In the genomic region with DNA sequence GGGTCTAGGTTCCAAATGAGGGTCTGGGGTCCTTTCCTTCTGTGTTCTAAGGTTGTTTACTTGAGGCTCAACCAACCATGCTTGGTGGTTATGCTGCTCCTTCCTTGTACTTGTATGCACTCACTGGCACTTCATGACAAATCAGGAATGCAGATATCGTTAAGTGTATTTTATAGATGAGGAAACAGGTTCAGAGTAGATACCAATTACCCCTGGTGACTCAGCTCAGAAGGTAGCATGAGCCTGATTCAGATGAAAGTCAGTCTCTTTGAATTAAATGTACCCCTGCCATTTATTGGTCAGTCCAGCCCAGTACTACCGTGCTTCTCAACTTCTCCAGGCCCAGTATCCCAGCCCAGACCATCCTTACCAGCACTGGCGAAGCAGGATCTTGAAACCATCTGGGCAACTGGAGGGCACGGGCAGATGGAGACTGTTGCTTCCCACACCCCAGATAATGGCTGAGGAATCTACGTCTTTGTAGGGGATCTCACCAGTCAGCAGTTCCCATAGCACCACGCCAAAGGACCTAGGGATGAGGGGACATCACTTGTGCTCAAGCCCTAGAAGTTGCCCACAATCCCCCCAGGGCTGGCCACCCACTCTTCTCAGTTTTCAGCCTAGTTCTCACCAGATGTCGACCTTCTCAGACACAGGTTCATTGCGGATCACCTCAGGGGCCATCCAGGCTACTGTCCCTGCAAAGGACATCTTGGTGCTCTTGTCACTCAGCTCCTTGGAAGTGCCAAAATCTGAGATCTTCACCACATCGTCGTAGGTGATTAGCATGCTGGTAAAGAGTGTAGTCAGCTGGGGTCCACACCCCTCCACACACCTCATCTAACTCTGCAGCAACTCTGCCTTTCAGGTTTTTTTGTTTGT, we compare ENCODE assay signal across 14 cellular contexts. TPM values are rescaled to one million over a fixed set of nuclear protein-coding genes. Genes with fewer than 3 reads are reported as not detected.
DNase-seq lines count a peak whose midpoint lies in the region; ATAC-seq, FAIRE-seq and TF ChIP-seq lines count a peak whose summit lies in the region.
"Had no signal": no experiment of that assay in that cellular context is flagged by ENCODE, and none has a peak within 500 bp of the region (broad histone marks: within the 10 kb centered on the region; RNA-seq: fewer than 3 reads in every experiment).

No MANE protein-coding gene starts in this region.

- DNase-seq in Caco-2 (no peak), GM12878 (ENCODE audit: low read depth, low spot score) (no peak), mesothelial cell of epicardium (ENCODE audit: low spot score in 2 of 2, unreplicated experiment in 2 of 2) (no peak), HK-2 (ENCODE audit: unreplicated experiment) (no peak), H4 (ENCODE audit: low spot score) (no peak), DMS79 (lab: John Stamatoyannopoulos, UW) (no peak)
- DNase-seq: brain microvascular endothelial cell, mesendoderm, NCI-H524, retina, RPMI8226 had no signal

- H3K27me3 ChIP-seq in Caco-2 (replicated peaks; ENCODE audit: control insufficient read depth, insufficient read depth, low read length): no peaks in the 10 kb centered on the region
- no peaks in the 10 kb centered on the region for H3K27me3 ChIP-seq in GM12878 (replicated peaks in 1 of 2; ENCODE audit: control insufficient read depth in 2 of 2, insufficient read depth in 2 of 2, low read length in 1 of 2)
- H3K27me3 ChIP-seq: brain microvascular endothelial cell had no signal

- no peak overlapping the region for H2AFZ ChIP-seq in GM12878 (ENCODE audit: control insufficient read depth, low read depth, low read length)

- intact Hi-C loops in Caco-2 (cut with micrococcal nuclease; ENCODE audit: unreplicated experiment) (no loop called here), GM12878 (cut with micrococcal nuclease; ENCODE audit: unreplicated experiment) (no loop called here)

- H3K27ac ChIP-seq in HEK293 (ENCODE audit: extremely low read depth, low read depth, low read length): no peak overlapping the region
- no peak overlapping the region for H3K27ac ChIP-seq in GM12878 (ENCODE audit: control insufficient read depth, insufficient read depth)
- H3K27ac ChIP-seq: brain microvascular endothelial cell had no signal

- no peaks in the 10 kb centered on the region for H3K9me3 Mint-ChIP-seq in Caco-2 (ENCODE audit: unreplicated experiment)
- H3K9me3 Mint-ChIP-seq in mesothelial cell of epicardium: no peaks in the 10 kb centered on the region

- peak; percentile 71 for TF ChIP-seq POLR2A in GM12878 (IDR thresholded peaks at IDR 0.05; ENCODE audit: low read depth, low read length)

- no peak overlapping the region for H3K4me2 ChIP-seq in GM12878 (ENCODE audit: control insufficient read depth, insufficient read depth)

- H3K27me3 Mint-ChIP-seq in Caco-2 (ENCODE audit: insufficient read depth, unreplicated experiment) (no peaks in the 10 kb centered on the region), mesothelial cell of epicardium (ENCODE audit: low read depth) (no peaks in the 10 kb centered on the region)

- peaks cover 86% of the 10 kb centered on the region for H3K36me3 Mint-ChIP-seq in Caco-2 (ENCODE audit: insufficient read depth, unreplicated experiment)
- peaks cover 9% of the 10 kb centered on the region for H3K36me3 Mint-ChIP-seq in mesothelial cell of epicardium

- H3K4me3 Mint-ChIP-seq in Caco-2 (ENCODE audit: unreplicated experiment): no peak overlapping the region
- no peak overlapping the region for H3K4me3 Mint-ChIP-seq in mesothelial cell of epicardium

- SMC1A ChIA-PET in GM12878 (lab: Charles Lee; ENCODE audit: uncharacterized antibody, unreplicated experiment): no interaction called here

- POLR2A ChIA-PET in Caco-2 (lab: Charles Lee) (no interaction called here), HEK293 (lab: Yijun Ruan, JAX) (interaction anchor here (1.4 kb wide), 1 partner anchor 16 kb away, joined by 5 read pairs; a partner anchor contains a TSS), GM12878 (lab: Charles Lee) (no interaction called here)

- no peak overlapping the region for H3K9ac ChIP-seq in GM12878 (ENCODE audit: control insufficient read depth, insufficient read depth, low read length)

- no peak for FAIRE-seq in GM12878 (lab: Jason Lieb, UNC)

- peak overlapping the region; percentile 1 for H3K27ac Mint-ChIP-seq in Caco-2 (ENCODE audit: unreplicated experiment)
- H3K27ac Mint-ChIP-seq in mesothelial cell of epicardium: peak overlapping the region; percentile 61

- CTCF ChIA-PET in Caco-2 (lab: Charles Lee) (no interaction called here), HEK293 (lab: Yijun Ruan, JAX) (interaction anchor here (0.6 to 1.0 kb wide), 2 partner anchors 261 to 715 kb away, joined by 3 to 5 read pairs; no protein-coding TSS in a partner anchor), GM12878 (lab: Yijun Ruan, JAX) (no interaction called here)

- in situ Hi-C loops in GM12878 (cut with MboI): no loop called here

- TF ChIP-seq CTCF in Caco-2 (IDR thresholded peaks at IDR 0.05; ENCODE audit: insufficient read depth in 1 of 2, low read depth in 1 of 2, low read length in 1 of 2, severe bottlenecking in 1 of 2, unreplicated experiment in 1 of 2) (no peak), HEK293 (tag by site-specific recombination; IDR thresholded peaks at IDR 0.05) (no peak), GM12878 (IDR thresholded peaks at IDR 0.05 in 2 of 3, conservative IDR thresholded peaks at IDR 0.05 in 1 of 3; ENCODE audit: control insufficient read depth in 2 of 3, extremely low read depth in 1 of 3, insufficient read depth in 1 of 3, low read depth in 3 of 3, low read length in 3 of 3) (no peak), mesothelial cell of epicardium (IDR thresholded peaks at IDR 0.05; ENCODE audit: unreplicated experiment) (no peak)

- RAD21 ChIA-PET in GM12878 (lab: Charles Lee; ENCODE audit: unreplicated experiment): no interaction called here

- H3K36me3 ChIP-seq in Caco-2 (ENCODE audit: control insufficient read depth, insufficient read depth, low read length): peaks cover 9% of the 10 kb centered on the region
- peaks cover 9 to 79% of the 10 kb centered on the region in 2 experiments; a peak in 2 of 3 replicates for H3K36me3 ChIP-seq in HEK293 (ENCODE audit: control insufficient read depth in 2 of 2, insufficient read depth in 1 of 2, low read length in 2 of 2)
- peaks cover 28 to 44% of the 10 kb centered on the region in 2 experiments for H3K36me3 ChIP-seq in GM12878 (ENCODE audit: control insufficient read depth in 2 of 2, insufficient read depth in 2 of 2, low read length in 1 of 2)

- H3K9me3 ChIP-seq in Caco-2 (no peaks in the 10 kb centered on the region), HEK293 (ENCODE audit: control insufficient read depth, insufficient read depth, low read depth, low read length) (no peaks in the 10 kb centered on the region), GM12878 (replicated peaks; ENCODE audit: control insufficient read depth, insufficient read depth, low read length) (no peaks in the 10 kb centered on the region)

- H3K4me1 ChIP-seq in Caco-2 (no peaks in the 10 kb centered on the region; the same call in 1 of the 2 replicates), HEK293 (ENCODE audit: control insufficient read depth, insufficient read depth, low read length) (no peaks in the 10 kb centered on the region), GM12878 (ENCODE audit: control insufficient read depth, insufficient read depth, low read length) (no peaks in the 10 kb centered on the region)

- no peak for TF ChIP-seq RAD21 in GM12878 (IDR thresholded peaks at IDR 0.05; ENCODE audit: insufficient read depth, low read depth, low read length)

- ATAC-seq in GM12878 (no peak), HG02884 (IDR thresholded peaks at IDR 0.05; ENCODE audit: unreplicated experiment) (no peak)

- 91% methylated on average over 10 of the region's 10 CpGs for WGBS in GM12878 (ENCODE audit: insufficient coverage, insufficient replicate concordance, low lambda C conversion rate, missing lambda C conversion rate)

- BruUV-seq in Caco-2 (replicated peaks; lab: Mats Ljungman, UMichigan) (no TSS peak), GM12878 (replicated peaks; lab: Mats Ljungman, UMichigan) (no TSS peak)

- H4K20me1 ChIP-seq in GM12878 (ENCODE audit: control insufficient read depth, insufficient read depth): no peaks in the 10 kb centered on the region

- no peak for TF ChIP-seq EP300 in GM12878 (IDR thresholded peaks at IDR 0.05; ENCODE audit: borderline replicate concordance in 1 of 2, control insufficient read depth in 1 of 2, low read depth in 2 of 2, low read length in 2 of 2)

- H3K4me1 Mint-ChIP-seq in Caco-2 (ENCODE audit: low read depth, unreplicated experiment): no peaks in the 10 kb centered on the region
- peaks cover 3% of the 10 kb centered on the region for H3K4me1 Mint-ChIP-seq in mesothelial cell of epicardium

- no peaks in the 10 kb centered on the region for H3K79me2 ChIP-seq in GM12878 (ENCODE audit: control insufficient read depth, insufficient read depth, low read length)

- H3K4me3 ChIP-seq in Caco-2 (ENCODE audit: low read depth, low read length): no peak overlapping the region
- H3K4me3 ChIP-seq in HEK293 (ENCODE audit: low read depth, low read length): no peak overlapping the region
- no peak overlapping the region for H3K4me3 ChIP-seq in GM12878

RNA-seq across cellular contexts. Expression of a gene that starts 14.3 kb away (rescaled TPM):
- total RNA-seq in Caco-2 (2022) (2.4 and 3.9 TPM in 2 replicates), GM12878 (2014; rRNA removed) (8.5 and 10.1 TPM in 2 replicates), GM12878 (2014; rRNA removed; fragmentation: Illumina TruSeq; extraction: Trizol) (4.8 and 5.2 TPM in 2 replicates), GM12878 (2021) (9.4 and 10.4 TPM in 2 replicates), mesothelial cell of epicardium (35.4 to 41.8 TPM (median 37.0 TPM) in 3 replicates)
- total RNA-seq in GM12878 (2013; cell fraction: nucleolus; rRNA removed): 22.1 and 24.5 TPM in 2 replicates
- polyA plus RNA-seq in GM12878 (2011; ENCODE audit: low read depth): 9.5 TPM
- polyA plus RNA-seq in GM12878 (2011; rRNA removed) (8.7 and 14.9 TPM in 2 replicates), GM12878 (2014; fragmentation: Illumina TruSeq; extraction: Trizol) (6.1 and 9.4 TPM in 2 replicates), GM12878 (2014; fragmentation: Nextera tagmentation; extraction: Ambion mirVana) (1 to 10 TPM in 1 of 2 experiments, under 1 TPM in 1; 0.45 to 1.2 TPM), GM12878 (2014; rRNA removed) (13.6 and 14.1 TPM in 2 replicates), GM12878 (2016; fragmentation: Nextera tagmentation; extraction: Ambion mirVana) (1 to 10 TPM; 4.2 to 4.6 TPM)
- 14.6 and 17.1 TPM in 2 replicates for polyA plus RNA-seq in GM12878 (2011; cell fraction: cytosol; rRNA removed)
- polyA plus RNA-seq in GM12878 (2011; cell fraction: nucleus; rRNA removed): 154 and 166 TPM in 2 replicates
- 10.0 TPM in 2 replicates for polyA plus RNA-seq in GM12878 (2012)
- polyA minus RNA-seq in GM12878 (2011; rRNA and poly(A)+ RNA removed): 10.8 and 12.7 TPM in 2 replicates
- polyA minus RNA-seq in GM12878 (2011; cell fraction: cytosol; rRNA and poly(A)+ RNA removed): 4.1 and 4.7 TPM in 2 replicates
- 16.7 and 21.1 TPM in 2 replicates for polyA minus RNA-seq in GM12878 (2011; cell fraction: nucleus; rRNA and poly(A)+ RNA removed)
- total RNA-seq in H4 (2014; rRNA removed; shearing (Covaris generic)): 9.1 and 14.3 TPM in 2 replicates

RNA-seq across cellular contexts. Expression of a gene that starts 16.2 kb away (rescaled TPM):
- total RNA-seq in Caco-2 (2022): 43.9 and 50.7 TPM in 2 replicates
- total RNA-seq in GM12878 (2013; cell fraction: nucleolus; rRNA removed): 36.0 and 51.7 TPM in 2 replicates
- total RNA-seq in GM12878 (2014; rRNA removed): 46.1 and 47.1 TPM in 2 replicates
- 21.4 and 26.1 TPM in 2 replicates for total RNA-seq in GM12878 (2014; rRNA removed; fragmentation: Illumina TruSeq; extraction: Trizol)
- total RNA-seq in GM12878 (2021): 42.4 and 43.2 TPM in 2 replicates
- 11.6 TPM for polyA plus RNA-seq in GM12878 (2011; ENCODE audit: low read depth)
- polyA plus RNA-seq in GM12878 (2011; rRNA removed): 18.3 and 30.4 TPM in 2 replicates
- 48.7 and 74.4 TPM in 2 replicates for polyA plus RNA-seq in GM12878 (2011; cell fraction: cytosol; rRNA removed)
- 192 and 199 TPM in 2 replicates for polyA plus RNA-seq in GM12878 (2011; cell fraction: nucleus; rRNA removed)
- 25.1 and 25.9 TPM in 2 replicates for polyA plus RNA-seq in GM12878 (2012)
- polyA plus RNA-seq in GM12878 (2014; fragmentation: Illumina TruSeq; extraction: Trizol): 13.6 and 22.1 TPM in 2 replicates
- polyA plus RNA-seq in GM12878 (2014; fragmentation: Nextera tagmentation; extraction: Ambion mirVana): 1 to 10 TPM; 5.5 to 9.4 TPM
- 44.2 and 54.0 TPM in 2 replicates for polyA plus RNA-seq in GM12878 (2014; rRNA removed)
- 10 to 100 TPM; 58.7 to 60.1 TPM for polyA plus RNA-seq in GM12878 (2016; fragmentation: Nextera tagmentation; extraction: Ambion mirVana)
- polyA minus RNA-seq in GM12878 (2011; rRNA and poly(A)+ RNA removed): 17.8 and 36.9 TPM in 2 replicates
- 8.8 and 11.2 TPM in 2 replicates for polyA minus RNA-seq in GM12878 (2011; cell fraction: cytosol; rRNA and poly(A)+ RNA removed)
- 35.8 and 54.1 TPM in 2 replicates for polyA minus RNA-seq in GM12878 (2011; cell fraction: nucleus; rRNA and poly(A)+ RNA removed)
- 45.6 to 50.5 TPM (median 50.4 TPM) in 3 replicates for total RNA-seq in mesothelial cell of epicardium
- 46.4 and 47.0 TPM in 2 replicates for total RNA-seq in H4 (2014; rRNA removed; shearing (Covaris generic))

RNA-seq across cellular contexts. Expression of a gene that starts 22.4 kb away (rescaled TPM):
- 2.4 TPM in 1 of 2 replicates, not detected in the other for total RNA-seq in Caco-2 (2022)
- not detected in 2 replicates for total RNA-seq in GM12878 (2013; cell fraction: nucleolus; rRNA removed)
- 0.23 TPM in 1 of 2 replicates, not detected in the other for total RNA-seq in GM12878 (2014; rRNA removed)
- total RNA-seq in GM12878 (2014; rRNA removed; fragmentation: Illumina TruSeq; extraction: Trizol): not detected in 2 replicates
- not detected in 2 replicates for total RNA-seq in GM12878 (2021)
- not detected for polyA plus RNA-seq in GM12878 (2011; ENCODE audit: low read depth)
- not detected in 2 replicates for polyA plus RNA-seq in GM12878 (2011; rRNA removed)
- polyA plus RNA-seq in GM12878 (2011; cell fraction: cytosol; rRNA removed): 0.15 TPM in 1 of 2 replicates, not detected in the other
- not detected in 2 replicates for polyA plus RNA-seq in GM12878 (2011; cell fraction: nucleus; rRNA removed)
- not detected in 2 replicates for polyA plus RNA-seq in GM12878 (2012)
- polyA plus RNA-seq in GM12878 (2014; fragmentation: Illumina TruSeq; extraction: Trizol): not detected in 2 replicates
- under 1 TPM; 0.21 to 0.69 TPM for polyA plus RNA-seq in GM12878 (2014; fragmentation: Nextera tagmentation; extraction: Ambion mirVana)
- 0.22 TPM in 1 of 2 replicates, not detected in the other for polyA plus RNA-seq in GM12878 (2014; rRNA removed)
- not detected for polyA plus RNA-seq in GM12878 (2016; fragmentation: Nextera tagmentation; extraction: Ambion mirVana)
- polyA minus RNA-seq in GM12878 (2011; rRNA and poly(A)+ RNA removed): not detected in 2 replicates
- polyA minus RNA-seq in GM12878 (2011; cell fraction: cytosol; rRNA and poly(A)+ RNA removed): not detected in 2 replicates
- not detected in 2 replicates for polyA minus RNA-seq in GM12878 (2011; cell fraction: nucleus; rRNA and poly(A)+ RNA removed)
- total RNA-seq in mesothelial cell of epicardium: not detected in 3 replicates
- total RNA-seq in H4 (2014; rRNA removed; shearing (Covaris generic)): not detected in 2 replicates
- total RNA-seq: epithelial cell of proximal tubule had no signal

RNA-seq across cellular contexts. Expression of a gene that starts 33.0 kb away (rescaled TPM):
- total RNA-seq in Caco-2 (2022) (1,036 and 1,143 TPM in 2 replicates), GM12878 (2014; rRNA removed) (155 and 164 TPM in 2 replicates), GM12878 (2014; rRNA removed; fragmentation: Illumina TruSeq; extraction: Trizol) (162 and 177 TPM in 2 replicates), GM12878 (2021) (803 and 817 TPM in 2 replicates), mesothelial cell of epicardium (1,058 to 1,073 TPM (median 1,066 TPM) in 3 replicates)
- total RNA-seq in GM12878 (2013; cell fraction: nucleolus; rRNA removed): 454 and 500 TPM in 2 replicates
- polyA plus RNA-seq in GM12878 (2011; ENCODE audit: low read depth): 722 TPM
- polyA plus RNA-seq in GM12878 (2011; rRNA removed) (276 and 336 TPM in 2 replicates), GM12878 (2014; fragmentation: Illumina TruSeq; extraction: Trizol) (629 and 689 TPM in 2 replicates), GM12878 (2014; fragmentation: Nextera tagmentation; extraction: Ambion mirVana) (100 to 1,000 TPM; 318 to 348 TPM), GM12878 (2014; rRNA removed) (337 and 342 TPM in 2 replicates), GM12878 (2016; fragmentation: Nextera tagmentation; extraction: Ambion mirVana) (100 to 1,000 TPM; 109 to 127 TPM)
- polyA plus RNA-seq in GM12878 (2011; cell fraction: cytosol; rRNA removed): 364 and 463 TPM in 2 replicates
- polyA plus RNA-seq in GM12878 (2011; cell fraction: nucleus; rRNA removed): 570 and 649 TPM in 2 replicates
- 822 and 853 TPM in 2 replicates for polyA plus RNA-seq in GM12878 (2012)
- 693 and 777 TPM in 2 replicates for polyA minus RNA-seq in GM12878 (2011; rRNA and poly(A)+ RNA removed)
- 382 and 437 TPM in 2 replicates for polyA minus RNA-seq in GM12878 (2011; cell fraction: cytosol; rRNA and poly(A)+ RNA removed)
- polyA minus RNA-seq in GM12878 (2011; cell fraction: nucleus; rRNA and poly(A)+ RNA removed): 188 and 293 TPM in 2 replicates
- total RNA-seq in H4 (2014; rRNA removed; shearing (Covaris generic)): 187 and 206 TPM in 2 replicates

RNA-seq across cellular contexts. Expression of a gene that starts 43.4 kb away (rescaled TPM):
- total RNA-seq in Caco-2 (2022) (395 and 400 TPM in 2 replicates), GM12878 (2014; rRNA removed) (94.2 and 112 TPM in 2 replicates), GM12878 (2014; rRNA removed; fragmentation: Illumina TruSeq; extraction: Trizol) (126 and 133 TPM in 2 replicates), GM12878 (2021) (214 and 224 TPM in 2 replicates), mesothelial cell of epicardium (74.1 to 87.4 TPM (median 76.2 TPM) in 3 replicates)
- 82.6 and 90.1 TPM in 2 replicates for total RNA-seq in GM12878 (2013; cell fraction: nucleolus; rRNA removed)
- polyA plus RNA-seq in GM12878 (2011; ENCODE audit: low read depth): 232 TPM
- polyA plus RNA-seq in GM12878 (2011; rRNA removed) (111 and 116 TPM in 2 replicates), GM12878 (2014; fragmentation: Illumina TruSeq; extraction: Trizol) (271 and 372 TPM in 2 replicates), GM12878 (2014; fragmentation: Nextera tagmentation; extraction: Ambion mirVana) (100 to 1,000 TPM; 339 to 381 TPM), GM12878 (2014; rRNA removed) (195 TPM in 2 replicates), GM12878 (2016; fragmentation: Nextera tagmentation; extraction: Ambion mirVana) (100 to 1,000 TPM; 451 to 462 TPM)
- 130 and 141 TPM in 2 replicates for polyA plus RNA-seq in GM12878 (2011; cell fraction: cytosol; rRNA removed)
- polyA plus RNA-seq in GM12878 (2011; cell fraction: nucleus; rRNA removed): 50.3 and 51.6 TPM in 2 replicates
- polyA plus RNA-seq in GM12878 (2012): 263 and 277 TPM in 2 replicates
- 98.5 and 129 TPM in 2 replicates for polyA minus RNA-seq in GM12878 (2011; rRNA and poly(A)+ RNA removed)
- polyA minus RNA-seq in GM12878 (2011; cell fraction: cytosol; rRNA and poly(A)+ RNA removed): 41.8 and 44.8 TPM in 2 replicates
- 22.7 and 45.4 TPM in 2 replicates for polyA minus RNA-seq in GM12878 (2011; cell fraction: nucleus; rRNA and poly(A)+ RNA removed)
- 59.6 and 110 TPM in 2 replicates for total RNA-seq in H4 (2014; rRNA removed; shearing (Covaris generic))
